2 cellular contexts compared by ENCODE assay signal in genomic region chr22:19876314-19876940, GRCh38.
TF ChIP-seq lines count a peak whose summit lies in the region.

No MANE protein-coding gene starts in this region.

TF ChIP-seq in HEK293, 187 proteins besides CTCF, POLR2A, EP300 and RAD21:
- no peak for TF ChIP-seq ZNF138 (tag by site-specific recombination; IDR thresholded peaks at IDR 0.05; ENCODE audit: borderline replicate concordance)
- peak; percentile 64 for TF ChIP-seq GLIS2 (tag by site-specific recombination; IDR thresholded peaks at IDR 0.05)
- no peak for TF ChIP-seq ZNF580 (tag by site-specific recombination; IDR thresholded peaks at IDR 0.05)
- no peak for TF ChIP-seq GLI4 (tag by site-specific recombination; IDR thresholded peaks at IDR 0.05)
- TF ChIP-seq ZNF280D (tag by site-specific recombination; IDR thresholded peaks at IDR 0.05): no peak
- peak; percentile 100 for TF ChIP-seq GLIS1 (tag by site-specific recombination; IDR thresholded peaks at IDR 0.05)
- TF ChIP-seq ZNF660 (tag by site-specific recombination; IDR thresholded peaks at IDR 0.05): no peak
- TF ChIP-seq ZIC2 (tag by site-specific recombination; IDR thresholded peaks at IDR 0.05): peak; percentile 87

TF ChIP-seq in H1, 55 proteins besides CTCF, POLR2A, EP300 and RAD21:
- TF ChIP-seq SIRT6 (IDR thresholded peaks at IDR 0.05; ENCODE audit: low read length) (no peak), EGR1 (IDR thresholded peaks at IDR 0.05; ENCODE audit: borderline replicate concordance, low read depth, low read length) (no peak), JUN (IDR thresholded peaks at IDR 0.05; ENCODE audit: low read depth, low read length) (no peak), CHD7 (IDR thresholded peaks at IDR 0.05; ENCODE audit: insufficient replicate concordance, low read length) (no peak), MAX (IDR thresholded peaks at IDR 0.05) (no peak), EZH2 (IDR thresholded peaks at IDR 0.05; ENCODE audit: low read depth, low read length, severe bottlenecking) (no peak), KDM1A (IDR thresholded peaks at IDR 0.05; ENCODE audit: borderline replicate concordance, low read length) (no peak), HDAC2 (IDR thresholded peaks at IDR 0.05; ENCODE audit: borderline replicate concordance in 1 of 2, low read depth in 2 of 2, low read length in 2 of 2) (no peak), SAP30 (IDR thresholded peaks at IDR 0.05; ENCODE audit: insufficient read depth, insufficient replicate concordance, low read length) (no peak), ATF2 (IDR thresholded peaks at IDR 0.05; ENCODE audit: low read length) (no peak), PHF8 (conservative IDR thresholded peaks at IDR 0.05; ENCODE audit: low read depth, low read length) (no peak), CBX8 (IDR thresholded peaks at IDR 0.05; ENCODE audit: borderline replicate concordance, low read depth, low read length) (no peak), SP2 (IDR thresholded peaks at IDR 0.05; ENCODE audit: low read length) (no peak), RBBP5 (IDR thresholded peaks at IDR 0.05; ENCODE audit: borderline replicate concordance, low read depth, low read length) (no peak), SRF (IDR thresholded peaks at IDR 0.05; ENCODE audit: low read depth, low read length) (no peak)
